Comparison of ENCODE assay signal across 1 cellular context in genomic region chr4:1012031-1012739, GRCh38.
TF ChIP-seq lines count a peak whose summit lies in the region.

No MANE protein-coding gene starts in this region.

TF ChIP-seq in IMR-90, 13 proteins besides CTCF, POLR2A, EP300 and RAD21:
- TF ChIP-seq NFE2L2 (IDR thresholded peaks at IDR 0.05; ENCODE audit: low read depth, low read length) (no peak), SMC3 (IDR thresholded peaks at IDR 0.05; ENCODE audit: low read depth, low read length) (no peak), MAZ (IDR thresholded peaks at IDR 0.05; ENCODE audit: borderline replicate concordance, low read depth, low read length) (no peak), RFX5 (IDR thresholded peaks at IDR 0.05; ENCODE audit: low read depth, low read length) (no peak), BHLHE40 (IDR thresholded peaks at IDR 0.05; ENCODE audit: low read depth, low read length) (no peak), CHD1 (IDR thresholded peaks at IDR 0.05; ENCODE audit: low read depth, low read length) (no peak), RCOR1 (IDR thresholded peaks at IDR 0.05; ENCODE audit: insufficient replicate concordance, low read length) (no peak), MXI1 (IDR thresholded peaks at IDR 0.05; ENCODE audit: borderline replicate concordance, low read depth, low read length) (no peak), MAFK (IDR thresholded peaks at IDR 0.05; ENCODE audit: low read depth, low read length) (no peak), ELK1 (IDR thresholded peaks at IDR 0.05; ENCODE audit: borderline replicate concordance, low read depth, low read length) (no peak), CEBPB (IDR thresholded peaks at IDR 0.05; ENCODE audit: low read depth, low read length) (no peak), USF2 (IDR thresholded peaks at IDR 0.05; ENCODE audit: low read depth, low read length) (no peak), FOS (IDR thresholded peaks at IDR 0.05; ENCODE audit: low read depth, low read length) (no peak)
TF ChIP-seq in IMR-90: peak in this region for 0.
